In genomic region chr1:58818075-58818474, GRCh38 we compare ENCODE assay signal across 12 cellular contexts. TPM values are rescaled to one million over a fixed set of nuclear protein-coding genes. Genes with fewer than 3 reads are reported as not detected.
DNase-seq lines count a peak whose midpoint lies in the region; ATAC-seq and TF ChIP-seq lines count a peak whose summit lies in the region.
"Had no signal": no experiment of that assay in that cellular context is flagged by ENCODE, and none has a peak within 500 bp of the region (broad histone marks: within the 10 kb centered on the region; RNA-seq: fewer than 3 reads in every experiment).

No MANE protein-coding gene starts in this region.

- peaks cover 16% of the 10 kb centered on the region for H3K4me1 ChIP-seq in IMR-90 (ENCODE audit: control insufficient read depth, insufficient read depth, low read length)
- peaks cover 27% of the 10 kb centered on the region for H3K4me1 ChIP-seq in adipocyte (ENCODE audit: control insufficient read depth, insufficient read depth, low read length)
- H3K4me1 ChIP-seq in right atrium auricular region: peaks cover 0 to 29% of the 10 kb centered on the region in 2 donors

- peaks cover 7% of the 10 kb centered on the region for H3K9me1 ChIP-seq in IMR-90 (ENCODE audit: insufficient read depth, low read length)

- H3K27me3 ChIP-seq in IMR-90 (ENCODE audit: control insufficient read depth, insufficient read depth, low read length) (no peaks in the 10 kb centered on the region), adipocyte (replicated peaks; ENCODE audit: control insufficient read depth, insufficient read depth, low read length) (no peaks in the 10 kb centered on the region), right atrium auricular region (no peaks in the 10 kb centered on the region)

- H3K27ac ChIP-seq in IMR-90 (ENCODE audit: insufficient read depth, low read length) (no peak overlapping the region), right atrium auricular region (no peak overlapping the region)

- peak; percentile 54 for DNase-seq in AG08395 (ENCODE audit: low spot score)
- DNase-seq in IMR-90: peak; percentile 97
- DNase-seq in adipocyte (ENCODE audit: low read depth): peak; percentile 81
- DNase-seq in glomerular visceral epithelial cell (ENCODE audit: extremely low spot score): peak; percentile 85
- no peak for DNase-seq in DMS53 treated with DMSO at 0.1 percent for 48 hours (lab: John Stamatoyannopoulos, UW; ENCODE audit: unreplicated experiment)
- no peak for DNase-seq in ureter (ENCODE audit: low spot score)
- DNase-seq in right atrium auricular region (ENCODE audit: low spot score): no peak
- DNase-seq: activated CD8-positive, alpha-beta memory T cell treated with anti-CD3 and anti-CD28 coated beads, Interleukin-2, amount 10 ng/mL, durations not matched to agents 7 days and 5 days; CD4-positive, alpha-beta T cell; T-helper 2 cell had no signal

- dilution Hi-C loops in IMR-90 (cut with HindIII; ENCODE audit: low sequenced_read_pairs, unreplicated experiment): no loop called here

- no peak overlapping the region; the same call in 2 of the 3 replicates for H2BK15ac ChIP-seq in IMR-90 (ENCODE audit: low read depth, low read length)

- no peak for ATAC-seq in IMR-90 (ENCODE audit: low read depth)
- no peak for ATAC-seq in HG02870 (IDR thresholded peaks at IDR 0.05; ENCODE audit: unreplicated experiment)
- ATAC-seq: activated CD8-positive, alpha-beta memory T cell treated with anti-CD3 and anti-CD28 coated beads, Interleukin-2, amount 10 ng/mL, durations not matched to agents 7 days and 5 days had no signal

- TF ChIP-seq RAD21 in IMR-90 (IDR thresholded peaks at IDR 0.05; ENCODE audit: low read length): no peak

- TF ChIP-seq CTCF in IMR-90 (conservative IDR thresholded peaks at IDR 0.05; ENCODE audit: low read depth, low read length) (no peak), right atrium auricular region (IDR thresholded peaks at IDR 0.05) (no peak)

- POLR2A ChIA-PET in IMR-90 (lab: Charles Lee; ENCODE audit: unreplicated experiment): no interaction called here

- peak overlapping the region; percentile 71; the same call in 1 of the 2 replicates for H4K91ac ChIP-seq in IMR-90 (ENCODE audit: insufficient read depth, low read depth, low read length)

- no peak overlapping the region for H3K4me3 ChIP-seq in IMR-90 (ENCODE audit: insufficient read depth, low read depth, low read length)
- H3K4me3 ChIP-seq in adipocyte (ENCODE audit: low read length): no peak overlapping the region
- no peak overlapping the region for H3K4me3 ChIP-seq in right atrium auricular region
- H3K4me3 ChIP-seq: HAP-1 had no signal

- H3K4ac ChIP-seq in IMR-90 (ENCODE audit: low read depth, low read length): peak overlapping the region; percentile 98; the same call in 1 of the 2 replicates

- H3K79me1 ChIP-seq in IMR-90 (ENCODE audit: low read depth in 1 of 2, low read length in 2 of 2): peaks cover 0 to 8% of the 10 kb centered on the region in 2 experiments; a peak in 2 of 4 replicates

- no peak overlapping the region for H2AK9ac ChIP-seq in IMR-90 (replicated peaks; ENCODE audit: low read depth, low read length, poor library complexity)

- intact Hi-C loops in IMR-90 (cut with micrococcal nuclease): loop anchor here (1.0 kb wide), 1 partner anchor 12 kb away; no protein-coding TSS in a partner anchor

- H3K18ac ChIP-seq in IMR-90 (ENCODE audit: low read depth, low read length): peak overlapping the region; percentile 36; the same call in 1 of the 2 replicates

- in situ Hi-C loops in IMR-90 (cut with MboI; ENCODE audit: low sequenced_read_pairs): loop anchor here (10.0 kb wide), 1 partner anchor 327 kb away; no protein-coding TSS in a partner anchor

- H4K5ac ChIP-seq in IMR-90 (ENCODE audit: low read depth, low read length): peak overlapping the region; percentile 21; the same call in 1 of the 2 replicates

- no peak overlapping the region for H3K4me2 ChIP-seq in IMR-90 (ENCODE audit: low read depth, low read length)

- no peak overlapping the region for H3K56ac ChIP-seq in IMR-90 (ENCODE audit: extremely low read depth, insufficient read depth, low read length)

- no peak overlapping the region for H3K14ac ChIP-seq in IMR-90 (replicated peaks; ENCODE audit: low read depth, low read length)

- peak overlapping the region; percentile 70; the same call in 1 of the 2 replicates for H3K23ac ChIP-seq in IMR-90 (ENCODE audit: low read depth, low read length)

- H4K20me1 ChIP-seq in IMR-90 (ENCODE audit: insufficient read depth, low read length): no peaks in the 10 kb centered on the region

- H3K36me3 ChIP-seq in IMR-90 (ENCODE audit: control insufficient read depth, insufficient read depth, low read length): no peaks in the 10 kb centered on the region
- no peaks in the 10 kb centered on the region for H3K36me3 ChIP-seq in adipocyte (ENCODE audit: control insufficient read depth, insufficient read depth, low read length, severe bottlenecking)
- H3K36me3 ChIP-seq in right atrium auricular region: no peaks in the 10 kb centered on the region
- H3K36me3 ChIP-seq: HAP-1 had no signal

- H3K9ac ChIP-seq in IMR-90 (ENCODE audit: low read depth, low read length): no peak overlapping the region
- H3K9ac ChIP-seq in adipocyte (ENCODE audit: low read length): no peak overlapping the region

- H2AFZ ChIP-seq in IMR-90 (replicated peaks; ENCODE audit: low read length, poor library complexity): no peak overlapping the region

- peak overlapping the region; percentile 80 to 99 for H4K8ac ChIP-seq in IMR-90 (ENCODE audit: low read depth in 2 of 2, low read length in 2 of 2)

- peak overlapping the region; percentile 92; the same call in 1 of the 2 replicates for H2BK20ac ChIP-seq in IMR-90 (ENCODE audit: low read depth, low read length)

- TF ChIP-seq POLR2A in IMR-90 (IDR thresholded peaks at IDR 0.05; ENCODE audit: low read depth, low read length): no peak

- no CpG with 5 or more reads among the region's 2 CpGs for WGBS in IMR-90 (ENCODE audit: extremely low coverage in 2 of 2, insufficient read length in 1 of 2), 2 experiments

- no TSS peak for BruUV-seq in IMR-90 (replicated peaks; lab: Mats Ljungman, UMichigan)

- CTCF ChIA-PET in IMR-90 (lab: Yijun Ruan, JAX): interaction anchor here (1.4 kb wide), 1 partner anchor 941 kb away, joined by 4 read pairs; no protein-coding TSS in a partner anchor

- H2BK5ac ChIP-seq in IMR-90 (ENCODE audit: low read depth, low read length, poor library complexity, severe bottlenecking): peak overlapping the region; percentile 63

- H2BK120ac ChIP-seq in IMR-90 (ENCODE audit: low read depth, low read length): peak overlapping the region; percentile 98

- H3K9me3 ChIP-seq in IMR-90 (ENCODE audit: control insufficient read depth, insufficient read depth, low read length) (no peaks in the 10 kb centered on the region), adipocyte (ENCODE audit: control insufficient read depth, low read length) (no peaks in the 10 kb centered on the region), right atrium auricular region (no peaks in the 10 kb centered on the region)
- H3K9me3 ChIP-seq: HAP-1 had no signal

- H2AK5ac ChIP-seq in IMR-90 (ENCODE audit: low read depth, low read length): peak overlapping the region; percentile 37; the same call in 1 of the 2 replicates

TF ChIP-seq in IMR-90, 13 proteins besides CTCF, POLR2A, EP300 and RAD21:
- no peak for TF ChIP-seq RCOR1 (IDR thresholded peaks at IDR 0.05; ENCODE audit: insufficient replicate concordance, low read length)
- no peak for TF ChIP-seq MAFK (IDR thresholded peaks at IDR 0.05; ENCODE audit: low read depth, low read length)
- TF ChIP-seq MAZ (IDR thresholded peaks at IDR 0.05; ENCODE audit: borderline replicate concordance, low read depth, low read length): no peak
- TF ChIP-seq BHLHE40 (IDR thresholded peaks at IDR 0.05; ENCODE audit: low read depth, low read length): no peak
- no peak for TF ChIP-seq SMC3 (IDR thresholded peaks at IDR 0.05; ENCODE audit: low read depth, low read length)
- 0 out of 2 replicates have a peak, but pooled peaks have one; percentile 3 for TF ChIP-seq CEBPB (IDR thresholded peaks at IDR 0.05; ENCODE audit: low read depth, low read length)

RNA-seq across cellular contexts. Expression of gene JUN, which starts 34.2 kb away (rescaled TPM):
- 46.6 and 51.1 TPM in 2 replicates for total RNA-seq in IMR-90 (2012; rRNA removed)
- polyA plus RNA-seq in IMR-90 (2012; rRNA removed): 86.9 and 89.1 TPM in 2 replicates
- 80.5 and 108 TPM in 2 replicates for polyA plus RNA-seq in IMR-90 (2012; cell fraction: cytosol; rRNA removed)
- polyA plus RNA-seq in IMR-90 (2012; cell fraction: nucleus; rRNA removed; ENCODE audit: low replicate concordance): 85.4 and 184 TPM in 2 replicates
- 37.9 TPM for total RNA-seq in ureter
- 100 to 1,000 TPM in 1 of 2 donors, 10 to 100 TPM in 1; 74.3 to 199 TPM for total RNA-seq in right atrium auricular region

Comparison
In these comparisons a context has a peak if more than half of its experiments do, and no peak if none do; other contexts are left out.
1. DNase-seq: peak in AG08395 (single experiment), IMR-90 (single experiment), adipocyte (single experiment) and glomerular visceral epithelial cell (single experiment); none in DMS53 treated with DMSO at 0.1 percent for 48 hours (single experiment), ureter (single experiment) and right atrium auricular region (single experiment).